Comparison of ENCODE assay signal across 8 cellular contexts in genomic region chr6:56772737-56773184, GRCh38.
DNase-seq lines count a peak whose midpoint lies in the region; ATAC-seq, FAIRE-seq and TF ChIP-seq lines count a peak whose summit lies in the region.

No MANE protein-coding gene starts in this region.

- peak; percentile 67 for DNase-seq in AG08395 (ENCODE audit: low spot score)
- peak in 2 of 4 donors; percentile 24 to 33 for DNase-seq in body of pancreas
- peak; percentile 76 for DNase-seq in kidney
- DNase-seq in BE2C: no peak
- no peak for DNase-seq in HuH-7.5 (ENCODE audit: low spot score)
- no peak for DNase-seq in activated CD4-positive, alpha-beta T cell treated with anti-CD3 and anti-CD28 coated beads for 4 hours
- no peak for DNase-seq in activated effector memory CD4-positive, alpha-beta T cell treated with Interleukin-2 at 50 U/mL for 16 hours

- intact Hi-C loops in body of pancreas (cut with DNase I): no loop called here
- intact Hi-C loops in kidney (cut with DNase I): no loop called here

- H3K4me1 ChIP-seq in body of pancreas: no peaks in the 10 kb centered on the region
- peaks cover 0 to 2% of the 10 kb centered on the region in 2 donors for H3K4me1 ChIP-seq in kidney (ENCODE audit: control insufficient read depth in 1 of 2, insufficient read depth in 1 of 2, low read depth in 1 of 2, low read length in 2 of 2)
- peaks cover 16% of the 10 kb centered on the region for H3K4me1 ChIP-seq in BE2C

- H3K9ac ChIP-seq in kidney (ENCODE audit: low read length in 2 of 2): no peak overlapping the region

- TF ChIP-seq CTCF in body of pancreas (IDR thresholded peaks at IDR 0.05): no peak
- no peak for TF ChIP-seq CTCF in kidney (IDR thresholded peaks at IDR 0.05; ENCODE audit: borderline replicate concordance, extremely low read depth, insufficient read depth)
- no peak for TF ChIP-seq CTCF in BE2C (IDR thresholded peaks at IDR 0.05; ENCODE audit: low read depth, low read length)

- no peaks in the 10 kb centered on the region for H3K27me3 ChIP-seq in body of pancreas
- no peaks in the 10 kb centered on the region for H3K27me3 ChIP-seq in BE2C

- no peak for TF ChIP-seq POLR2A in body of pancreas (IDR thresholded peaks at IDR 0.05)

- H3K9me3 ChIP-seq in body of pancreas (no peaks in the 10 kb centered on the region), kidney (ENCODE audit: control insufficient read depth in 1 of 2, low read length in 2 of 2) (no peaks in the 10 kb centered on the region), BE2C (no peaks in the 10 kb centered on the region)

- no peaks in the 10 kb centered on the region for H3K36me3 ChIP-seq in body of pancreas (replicated peaks in 1 of 2; ENCODE audit: insufficient read depth in 1 of 2, low read depth in 2 of 2)
- no peaks in the 10 kb centered on the region for H3K36me3 ChIP-seq in kidney (ENCODE audit: control insufficient read depth in 1 of 2, insufficient read depth in 2 of 2, low read length in 2 of 2)
- no peaks in the 10 kb centered on the region for H3K36me3 ChIP-seq in BE2C

- H3K27ac ChIP-seq in body of pancreas (no peak overlapping the region), kidney (ENCODE audit: low read depth in 2 of 2, low read length in 2 of 2) (no peak overlapping the region)

- ATAC-seq in HG02759 (IDR thresholded peaks at IDR 0.05; ENCODE audit: unreplicated experiment): peak; percentile 63
- ATAC-seq in body of pancreas: peak; percentile 42

- WGBS in body of pancreas, 2 donors: 63 to 82% methylated on average over 1 of the region's 1 CpG

- FAIRE-seq in kidney (lab: Jason Lieb, UNC): no peak

- H3K4me3 ChIP-seq in body of pancreas: no peak overlapping the region
- no peak overlapping the region for H3K4me3 ChIP-seq in kidney (ENCODE audit: low read length in 2 of 2)
- H3K4me3 ChIP-seq in BE2C (ENCODE audit: low read depth, low read length): no peak overlapping the region

Comparison
In these comparisons a context has a peak if more than half of its experiments do, and no peak if none do; other contexts are left out.
1. DNase-seq: peak in AG08395 (single experiment) and kidney (single experiment); none in BE2C (single experiment), HuH-7.5 (single experiment), activated CD4-positive, alpha-beta T cell treated with anti-CD3 and anti-CD28 coated beads for 4 hours (0 of 2) and activated effector memory CD4-positive, alpha-beta T cell treated with Interleukin-2 at 50 U/mL for 16 hours (single experiment).